8 cellular contexts compared by ENCODE assay signal in genomic region chr14:102086346-102086971, GRCh38. TPM values are rescaled to one million over a fixed set of nuclear protein-coding genes. Genes with fewer than 3 reads are reported as not detected.
DNase-seq lines count a peak whose midpoint lies in the region; ATAC-seq, FAIRE-seq and TF ChIP-seq lines count a peak whose summit lies in the region.

No MANE protein-coding gene starts in this region.

- no peak overlapping the region for H2AFZ ChIP-seq in astrocyte (ENCODE audit: low read depth, low read length)

- no peaks in the 10 kb centered on the region for H3K27me3 ChIP-seq in astrocyte (ENCODE audit: insufficient read depth, low read length)

- no peaks in the 10 kb centered on the region for H3K27me3 Mint-ChIP-seq in astrocyte (ENCODE audit: low read depth, unreplicated experiment)

- POLR2A ChIA-PET in AG04449 (lab: Yijun Ruan, JAX): interaction anchor here (0.5 kb wide), 1 partner anchor 41 kb away, joined by 4 read pairs; no protein-coding TSS in a partner anchor

- TF ChIP-seq CTCF in AG04449 (IDR thresholded peaks at IDR 0.05; ENCODE audit: insufficient read depth, low read length, missing control alignments): no peak
- no peak for TF ChIP-seq CTCF in astrocyte (IDR thresholded peaks at IDR 0.05; ENCODE audit: insufficient read depth, low read depth, low read length)
- TF ChIP-seq CTCF in D721Med (IDR thresholded peaks at IDR 0.05; ENCODE audit: insufficient read depth, missing control alignments): no peak

- CTCF ChIA-PET in AG04449 (lab: Yijun Ruan, JAX): interaction anchor here (1.2 to 4.2 kb wide), 4 partner anchors 10 to 228 kb away, joined by 3 to 18 read pairs (median 11); no protein-coding TSS in a partner anchor

- H3K9me3 ChIP-seq in astrocyte (ENCODE audit: insufficient read depth, low read depth, low read length): no peaks in the 10 kb centered on the region

- H3K36me3 Mint-ChIP-seq in astrocyte (ENCODE audit: low read depth, unreplicated experiment): peaks cover 20% of the 10 kb centered on the region

- H3K9ac ChIP-seq in astrocyte (ENCODE audit: low read length): peak overlapping the region; percentile 97

- H3K36me3 ChIP-seq in astrocyte (ENCODE audit: insufficient read depth, low read length): peaks cover 45% of the 10 kb centered on the region

- H3K4me3 ChIP-seq in AG04449 (ENCODE audit: low read depth, low read length) (peak overlapping the region; percentile 82), astrocyte (ENCODE audit: insufficient read depth, low read depth, low read length) (peak overlapping the region; percentile 93), iPS-11a (ENCODE audit: low read depth, low read length) (peak overlapping the region; percentile 79), skin epidermis (peak overlapping the region; percentile 55 to 97 (median 87))

- H4K20me1 ChIP-seq in astrocyte (ENCODE audit: insufficient read depth, low read length): peaks cover 51% of the 10 kb centered on the region

- peaks cover 59% of the 10 kb centered on the region for H3K79me2 ChIP-seq in astrocyte (ENCODE audit: insufficient read depth, low read length)

- no peaks in the 10 kb centered on the region for H3K9me3 Mint-ChIP-seq in astrocyte (ENCODE audit: unreplicated experiment)

- FAIRE-seq in astrocyte (lab: Jason Lieb, UNC): no peak
- FAIRE-seq in D721Med (lab: Jason Lieb, UNC): no peak

- H3K4me1 Mint-ChIP-seq in astrocyte (ENCODE audit: low read depth, unreplicated experiment): peaks cover 32% of the 10 kb centered on the region

- peak overlapping the region; percentile 72 for H3K27ac Mint-ChIP-seq in astrocyte (ENCODE audit: unreplicated experiment)

- peaks cover 35% of the 10 kb centered on the region for H3K4me1 ChIP-seq in astrocyte (ENCODE audit: insufficient read depth, low read length)

- peak overlapping the region; percentile 96 for H3K4me2 ChIP-seq in astrocyte (ENCODE audit: low read length)

- peak; percentile 31 for ATAC-seq in GM18868 (IDR thresholded peaks at IDR 0.05; ENCODE audit: unreplicated experiment)
- peak; percentile 19 for ATAC-seq in HG03280 (IDR thresholded peaks at IDR 0.05; ENCODE audit: unreplicated experiment)
- peak; percentile 18 for ATAC-seq in SK-N-SH treated with all-trans-retinoic acid at 6 μM for 48 hours

- peak overlapping the region; percentile 95 for H3K4me3 Mint-ChIP-seq in astrocyte (ENCODE audit: unreplicated experiment)

- H3K27ac ChIP-seq in astrocyte (ENCODE audit: low read depth, low read length): peak overlapping the region; percentile 79
- H3K27ac ChIP-seq in skin epidermis: peak overlapping the region; percentile 96 to 100 (median 99)

- DNase-seq in AG04449 (ENCODE audit: low read depth, low spot score) (no peak), astrocyte (ENCODE audit: low read depth) (peak; percentile 52), D721Med (ENCODE audit: insufficient read length, low spot score) (no peak)

TF ChIP-seq in SK-N-SH treated with all-trans-retinoic acid at 6 μM for 48 hours, 23 proteins besides CTCF, POLR2A, EP300 and RAD21:
- TF ChIP-seq TCF4 (CRISPR knock-in tag; IDR thresholded peaks at IDR 0.05; ENCODE audit: borderline replicate concordance): no peak
- no peak for TF ChIP-seq OSR1 (CRISPR knock-in tag; IDR thresholded peaks at IDR 0.05)
- no peak for TF ChIP-seq ZC3H10 (CRISPR knock-in tag; IDR thresholded peaks at IDR 0.05)
- TF ChIP-seq PPARA (CRISPR knock-in tag; IDR thresholded peaks at IDR 0.05; ENCODE audit: borderline replicate concordance): no peak
- no peak for TF ChIP-seq CREB5 (CRISPR knock-in tag; IDR thresholded peaks at IDR 0.05; ENCODE audit: low read depth)
- TF ChIP-seq BACH2 (CRISPR knock-in tag; IDR thresholded peaks at IDR 0.05; ENCODE audit: borderline replicate concordance): no peak
- no peak for TF ChIP-seq PATZ1 (CRISPR knock-in tag; IDR thresholded peaks at IDR 0.05; ENCODE audit: borderline replicate concordance)
- no peak for TF ChIP-seq SNAI2 (CRISPR knock-in tag; IDR thresholded peaks at IDR 0.05)
- no peak for TF ChIP-seq RARB (CRISPR knock-in tag; IDR thresholded peaks at IDR 0.05)
- TF ChIP-seq ISL1 (CRISPR knock-in tag; IDR thresholded peaks at IDR 0.05): no peak
- TF ChIP-seq ARNTL (CRISPR knock-in tag; IDR thresholded peaks at IDR 0.05; ENCODE audit: borderline replicate concordance, low read depth): no peak
- TF ChIP-seq ZFP30 (CRISPR knock-in tag; IDR thresholded peaks at IDR 0.05): no peak
- TF ChIP-seq ESRRG (CRISPR knock-in tag; IDR thresholded peaks at IDR 0.05): no peak
- no peak for TF ChIP-seq ZNF565 (CRISPR knock-in tag; conservative IDR thresholded peaks at IDR 0.05; ENCODE audit: low read depth)

RNA-seq across cellular contexts. Expression of gene HSP90AA1, which starts 0.4 kb away (rescaled TPM):
- total RNA-seq in astrocyte: 352 and 428 TPM in 2 replicates

RNA-seq across cellular contexts. Expression of gene WDR20, which starts 53.2 kb away (rescaled TPM):
- total RNA-seq in astrocyte: 22.4 and 23.6 TPM in 2 replicates
